Comparison of ENCODE assay signal across 11 cellular contexts in the genomic region with DNA sequence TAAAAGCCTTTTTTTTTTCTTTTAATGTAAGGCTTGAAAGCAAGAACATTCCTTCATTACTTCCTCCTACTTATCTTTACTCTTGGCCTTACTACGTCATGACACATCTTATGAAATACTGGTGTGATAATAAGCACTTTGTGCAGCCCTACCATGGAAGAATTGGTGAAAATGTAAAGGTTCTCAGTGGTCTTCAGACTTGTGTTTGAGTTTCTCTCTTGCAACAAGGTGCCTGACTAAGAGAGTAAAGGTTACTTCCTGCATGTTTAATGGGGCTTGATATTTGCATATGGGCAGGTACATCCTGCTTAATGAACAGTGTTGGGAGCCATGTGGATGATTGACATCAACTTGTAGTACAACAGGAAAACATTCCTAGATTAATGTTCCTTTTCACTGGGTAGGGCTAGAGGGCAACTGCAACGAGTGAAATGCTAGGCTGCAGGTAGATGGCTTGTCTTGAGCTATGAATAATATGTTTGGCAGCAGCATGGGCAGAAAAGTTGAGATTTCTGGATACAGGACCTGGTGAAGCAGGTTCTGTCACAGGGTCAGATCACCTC.
A peak's percentile ranks its signal among the peaks of the same experiment; 100 is the strongest.
DNase-seq lines count a peak whose midpoint lies in the region; ATAC-seq, FAIRE-seq and TF ChIP-seq lines count a peak whose summit lies in the region.
"Had no signal": no experiment of that assay in that cellular context is flagged by ENCODE, and none has a peak within 500 bp of the region (broad histone marks: within the 10 kb centered on the region; RNA-seq: fewer than 3 reads in every experiment).

No MANE protein-coding gene starts in this region.

- H3K27ac Mint-ChIP-seq in T-cell, result peak overlapping the region; percentile 63 to 74
- H3K27ac Mint-ChIP-seq in stimulated activated effector memory CD8-positive, alpha-beta T cell treated with anti-CD3 and anti-CD28 coated beads, Interleukin-12 subunit alpha, Interleukin-12 subunit beta, amount 100 ng/mL, for 72 hours, result no peak overlapping the region

- peaks cover 30% of the 10 kb centered on the region for H3K36me3 Mint-ChIP-seq in T-cell
- peaks cover 7% of the 10 kb centered on the region for H3K36me3 Mint-ChIP-seq in stimulated activated effector memory CD8-positive, alpha-beta T cell treated with anti-CD3 and anti-CD28 coated beads, Interleukin-12 subunit alpha, Interleukin-12 subunit beta, amount 100 ng/mL, for 72 hours
- H3K36me3 Mint-ChIP-seq: natural killer cell treated with Interleukin-12 subunit alpha and Interleukin-12 subunit beta and Interleukin-15 and Interleukin-18, amount 100 ng/mL, for 72 hours had no signal

- H3K4me3 ChIP-seq in kidney (ENCODE audit: low read length in 2 of 2), result peak overlapping the region in 1 of 2 donors; percentile 18
- H3K4me3 ChIP-seq: BLaER1 treated with 17β-estradiol and CSF1 and Interleukin-3, amounts not matched to agents 10 nM and 100 nM had no signal

- H3K27ac ChIP-seq in 22Rv1, result peak overlapping the region; percentile 58
- peak overlapping the region; percentile 47 to 57 for H3K27ac ChIP-seq in kidney (ENCODE audit: low read depth in 2 of 2, low read length in 2 of 2)
- H3K27ac ChIP-seq: BLaER1 treated with 17β-estradiol and CSF1 and Interleukin-3, amounts not matched to agents 10 nM and 100 nM had no signal

- DNase-seq in HPDE6-E6E7 (ENCODE audit: extremely low spot score), result peak; percentile 14
- DNase-seq in T-cell, result no peak
- DNase-seq in kidney, result no peak
- DNase-seq in NCI-H1694 treated with DMSO at 0.1 percent for 48 hours (lab: John Stamatoyannopoulos, UW), result no peak
- no peak for DNase-seq in medulla oblongata (ENCODE audit: extremely low spot score)
- DNase-seq in stimulated activated effector memory CD8-positive, alpha-beta T cell treated with anti-CD3 and anti-CD28 coated beads, Interleukin-12 subunit alpha, Interleukin-12 subunit beta, amount 100 ng/mL, for 72 hours (ENCODE audit: low spot score in 2 of 2), result no peak
- no peak for DNase-seq in dermis blood vessel endothelial cell

- peak in 2 of 4 experiments; percentile 44 to 56 for ATAC-seq in T-cell (replicated peaks in 1 of 4)
- no peak for ATAC-seq in stimulated activated effector memory CD8-positive, alpha-beta T cell treated with anti-CD3 and anti-CD28 coated beads, Interleukin-12 subunit alpha, Interleukin-12 subunit beta, amount 100 ng/mL, for 72 hours
- ATAC-seq: natural killer cell treated with Interleukin-12 subunit alpha and Interleukin-12 subunit beta and Interleukin-15 and Interleukin-18, amount 100 ng/mL, for 72 hours had no signal

- H3K36me3 ChIP-seq in kidney (ENCODE audit: control insufficient read depth in 1 of 2, insufficient read depth in 2 of 2, low read length in 2 of 2), result no peaks in the 10 kb centered on the region

- intact Hi-C loops in kidney (cut with DNase I), result no loop called here

- H3K9ac ChIP-seq in kidney (ENCODE audit: low read length in 2 of 2), result no peak overlapping the region
- H3K9ac ChIP-seq: BLaER1 treated with 17β-estradiol and CSF1 and Interleukin-3, amounts not matched to agents 10 nM and 100 nM had no signal

- no peaks in the 10 kb centered on the region for H3K27me3 Mint-ChIP-seq in T-cell
- H3K27me3 Mint-ChIP-seq: natural killer cell treated with Interleukin-12 subunit alpha and Interleukin-12 subunit beta and Interleukin-15 and Interleukin-18, amount 100 ng/mL, for 72 hours had no signal

- TF ChIP-seq CTCF in 22Rv1 (IDR thresholded peaks at IDR 0.05) (no peak), kidney (IDR thresholded peaks at IDR 0.05; ENCODE audit: borderline replicate concordance, extremely low read depth, insufficient read depth) (no peak)

- peaks cover 15% of the 10 kb centered on the region in 2 donors for H3K4me1 ChIP-seq in kidney (ENCODE audit: control insufficient read depth in 1 of 2, insufficient read depth in 1 of 2, low read depth in 1 of 2, low read length in 2 of 2)

- H3K9me3 ChIP-seq in kidney (ENCODE audit: control insufficient read depth in 1 of 2, low read length in 2 of 2), result no peaks in the 10 kb centered on the region

- CTCF ChIA-PET in T-cell (lab: Charles Lee), result no interaction called here

- peaks cover 62 to 79% (median 68%) of the 10 kb centered on the region in 3 donors for H3K4me1 Mint-ChIP-seq in T-cell
- H3K4me1 Mint-ChIP-seq in stimulated activated effector memory CD8-positive, alpha-beta T cell treated with anti-CD3 and anti-CD28 coated beads, Interleukin-12 subunit alpha, Interleukin-12 subunit beta, amount 100 ng/mL, for 72 hours, result peaks cover 20% of the 10 kb centered on the region

- FAIRE-seq in kidney (lab: Jason Lieb, UNC), result no peak
- FAIRE-seq: endometrium had no signal

- POLR2A ChIA-PET in T-cell (lab: Charles Lee), result no interaction called here

- peak overlapping the region in 1 of 3 donors; percentile 22 for H3K4me3 Mint-ChIP-seq in T-cell
- no peak overlapping the region for H3K4me3 Mint-ChIP-seq in stimulated activated effector memory CD8-positive, alpha-beta T cell treated with anti-CD3 and anti-CD28 coated beads, Interleukin-12 subunit alpha, Interleukin-12 subunit beta, amount 100 ng/mL, for 72 hours
- H3K4me3 Mint-ChIP-seq: natural killer cell treated with Interleukin-12 subunit alpha and Interleukin-12 subunit beta and Interleukin-15 and Interleukin-18, amount 100 ng/mL, for 72 hours had no signal

- no peaks in the 10 kb centered on the region for H3K9me3 Mint-ChIP-seq in T-cell
- no peaks in the 10 kb centered on the region for H3K9me3 Mint-ChIP-seq in stimulated activated effector memory CD8-positive, alpha-beta T cell treated with anti-CD3 and anti-CD28 coated beads, Interleukin-12 subunit alpha, Interleukin-12 subunit beta, amount 100 ng/mL, for 72 hours
- H3K9me3 Mint-ChIP-seq: natural killer cell treated with Interleukin-12 subunit alpha and Interleukin-12 subunit beta and Interleukin-15 and Interleukin-18, amount 100 ng/mL, for 72 hours had no signal
